ENCODE assay signal across 8 cellular contexts in the genomic region with DNA sequence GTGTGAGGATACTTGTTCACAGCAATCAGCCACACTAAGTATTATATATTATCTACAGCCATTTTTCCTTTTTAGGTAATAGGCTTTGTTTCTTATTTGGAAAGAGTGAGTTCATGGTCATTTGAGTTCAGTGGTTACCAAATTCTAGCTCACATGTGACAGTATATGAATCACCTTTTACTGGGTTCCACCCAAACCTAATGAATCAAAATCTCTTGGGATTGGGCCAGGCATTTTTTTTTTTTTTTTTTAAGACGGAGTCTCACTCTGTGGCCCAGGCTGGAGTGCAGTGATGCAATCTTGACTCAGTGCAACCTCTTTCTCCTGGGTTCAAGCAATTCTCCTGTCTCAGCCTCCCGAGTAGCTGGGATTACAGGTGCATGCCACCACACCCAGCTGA. TPM values are rescaled to one million over a fixed set of nuclear protein-coding genes. Genes with fewer than 3 reads are reported as not detected.
A peak's percentile ranks its signal among the peaks of the same experiment; 100 is the strongest.
DNase-seq lines count a peak whose midpoint lies in the region; ATAC-seq and TF ChIP-seq lines count a peak whose summit lies in the region.
"Not testable (repeated sequence)": the region's sequence is repeated elsewhere in the genome, so short reads cannot be mapped to it uniquely, and the experiment has no call there.

No MANE protein-coding gene starts in this region.

- not testable (repeated sequence) for H3K27ac Mint-ChIP-seq in activated naive CD8-positive, alpha-beta T cell treated with anti-CD3 and anti-CD28 coated beads, Interleukin-2, amount 50 U/mL, for 24 hours

- CTCF ChIA-PET in HEK293 (lab: Yijun Ruan, JAX) = interaction anchor here (0.6 to 1.7 kb wide), 9 partner anchors 14 to 271 kb away, joined by 3 to 7 read pairs (median 3); no protein-coding TSS in a partner anchor

- ATAC-seq in activated naive CD8-positive, alpha-beta T cell treated with anti-CD3 and anti-CD28 coated beads, Interleukin-2, amount 50 U/mL, for 24 hours = peak; percentile 80
- ATAC-seq in mucosa of descending colon (peak; percentile 78), thoracic aorta (ENCODE audit: insufficient number of reproducible peaks, low FRiP score, low read depth) (peak; percentile 80)

- not testable (repeated sequence) for H3K27ac ChIP-seq in HEK293 (ENCODE audit: extremely low read depth, low read depth, low read length)
- peak overlapping the region; percentile 49 to 65 for H3K27ac ChIP-seq in thoracic aorta

- H3K4me3 ChIP-seq in AG10803 (ENCODE audit: low read length); HEK293 (ENCODE audit: low read depth, low read length); choroid plexus epithelial cell (ENCODE audit: low read depth, low read length); mucosa of descending colon; thoracic aorta: not testable (repeated sequence)

- not testable (repeated sequence) for H3K27me3 Mint-ChIP-seq in activated naive CD8-positive, alpha-beta T cell treated with anti-CD3 and anti-CD28 coated beads, Interleukin-2, amount 50 U/mL, for 24 hours

- DNase-seq in AG10803 (ENCODE audit: low read depth) (peak; percentile 86), NCI-H460 (ENCODE audit: extremely low read depth, low read depth) (peak; percentile 24), choroid plexus epithelial cell (ENCODE audit: low read depth) (peak; percentile 87), fibroblast of the conjunctiva (ENCODE audit: low read depth) (peak; percentile 72)
- not testable (repeated sequence) for DNase-seq in activated naive CD8-positive, alpha-beta T cell treated with anti-CD3 and anti-CD28 coated beads, Interleukin-2, amount 50 U/mL, for 24 hours; mucosa of descending colon; thoracic aorta (ENCODE audit: low spot score)

- H3K27me3 ChIP-seq in thoracic aorta (replicated peaks; ENCODE audit: insufficient read depth) = not testable (repeated sequence)

- not testable (repeated sequence) for H3K9me3 ChIP-seq in HEK293 (ENCODE audit: control insufficient read depth, insufficient read depth, low read depth, low read length); mucosa of descending colon; thoracic aorta

- not testable (repeated sequence) for H3K4me3 Mint-ChIP-seq in activated naive CD8-positive, alpha-beta T cell treated with anti-CD3 and anti-CD28 coated beads, Interleukin-2, amount 50 U/mL, for 24 hours

- intact Hi-C loops in mucosa of descending colon (cut with DNase I, micrococcal nuclease) = not testable (repeated sequence)

- not testable (repeated sequence) for H3K4me1 ChIP-seq in HEK293 (ENCODE audit: control insufficient read depth, insufficient read depth, low read length); mucosa of descending colon (ENCODE audit: low read depth)
- H3K4me1 ChIP-seq in thoracic aorta (ENCODE audit: control insufficient read depth in 1 of 2, low read depth in 2 of 2) = peaks cover 4 to 15% of the 10 kb centered on the region in 2 donors

- peaks cover 53% of the 10 kb centered on the region for H3K36me3 Mint-ChIP-seq in activated naive CD8-positive, alpha-beta T cell treated with anti-CD3 and anti-CD28 coated beads, Interleukin-2, amount 50 U/mL, for 24 hours (ENCODE audit: low read depth)

- H3K4me1 Mint-ChIP-seq in activated naive CD8-positive, alpha-beta T cell treated with anti-CD3 and anti-CD28 coated beads, Interleukin-2, amount 50 U/mL, for 24 hours = peaks cover 12% of the 10 kb centered on the region

- H3K9me3 Mint-ChIP-seq in activated naive CD8-positive, alpha-beta T cell treated with anti-CD3 and anti-CD28 coated beads, Interleukin-2, amount 50 U/mL, for 24 hours = not testable (repeated sequence)

- H3K36me3 ChIP-seq in HEK293 (ENCODE audit: control insufficient read depth in 2 of 2, insufficient read depth in 1 of 2, low read length in 2 of 2) (peaks cover 64 to 85% of the 10 kb centered on the region in 2 experiments), thoracic aorta (peaks cover 18% of the 10 kb centered on the region)
- not testable (repeated sequence) for H3K36me3 ChIP-seq in mucosa of descending colon (ENCODE audit: low read depth)

- POLR2A ChIA-PET in HEK293 (lab: Yijun Ruan, JAX) = interaction anchor here (0.7 kb wide), 1 partner anchor 116 kb away, joined by 3 read pairs; no protein-coding TSS in a partner anchor

- not testable (repeated sequence) for TF ChIP-seq CTCF in AG10803 (conservative IDR thresholded peaks at IDR 0.05; ENCODE audit: low read length); HEK293 (tag by site-specific recombination; IDR thresholded peaks at IDR 0.05); choroid plexus epithelial cell (conservative IDR thresholded peaks at IDR 0.05; ENCODE audit: low read depth, low read length); mucosa of descending colon (IDR thresholded peaks at IDR 0.05); thoracic aorta (IDR thresholded peaks at IDR 0.05)

TF ChIP-seq in HEK293, 187 proteins besides CTCF, POLR2A, EP300 and RAD21 (continues in another document):
- TF ChIP-seq ZFP69B (tag by site-specific recombination; IDR thresholded peaks at IDR 0.05) (0 out of 2 replicates have a peak, but pooled peaks have one; percentile 36), ZNF629 (tag by site-specific recombination; IDR thresholded peaks at IDR 0.05) (peak; percentile 72), KLF8 (tag by site-specific recombination; IDR thresholded peaks at IDR 0.05) (peak; percentile 74), ZEB2 (tag by site-specific recombination; IDR thresholded peaks at IDR 0.05) (0 out of 2 replicates have a peak, but pooled peaks have one; percentile 23), ZNF366 (tag by site-specific recombination; conservative IDR thresholded peaks at IDR 0.05) (peak; percentile 75), ZNF692 (tag by site-specific recombination; IDR thresholded peaks at IDR 0.05) (0 out of 2 replicates have a peak, but pooled peaks have one; percentile 36), ZBTB21 (tag by site-specific recombination; IDR thresholded peaks at IDR 0.05) (0 out of 2 replicates have a peak, but pooled peaks have one; percentile 19), KLF1 (tag by site-specific recombination; IDR thresholded peaks at IDR 0.05) (0 out of 2 replicates have a peak, but pooled peaks have one; percentile 36), SP3 (tag by site-specific recombination; IDR thresholded peaks at IDR 0.05) (peak; percentile 35), SP7 (tag by site-specific recombination; IDR thresholded peaks at IDR 0.05) (peak; percentile 62)
- TF ChIP-seq, protein P1, sequence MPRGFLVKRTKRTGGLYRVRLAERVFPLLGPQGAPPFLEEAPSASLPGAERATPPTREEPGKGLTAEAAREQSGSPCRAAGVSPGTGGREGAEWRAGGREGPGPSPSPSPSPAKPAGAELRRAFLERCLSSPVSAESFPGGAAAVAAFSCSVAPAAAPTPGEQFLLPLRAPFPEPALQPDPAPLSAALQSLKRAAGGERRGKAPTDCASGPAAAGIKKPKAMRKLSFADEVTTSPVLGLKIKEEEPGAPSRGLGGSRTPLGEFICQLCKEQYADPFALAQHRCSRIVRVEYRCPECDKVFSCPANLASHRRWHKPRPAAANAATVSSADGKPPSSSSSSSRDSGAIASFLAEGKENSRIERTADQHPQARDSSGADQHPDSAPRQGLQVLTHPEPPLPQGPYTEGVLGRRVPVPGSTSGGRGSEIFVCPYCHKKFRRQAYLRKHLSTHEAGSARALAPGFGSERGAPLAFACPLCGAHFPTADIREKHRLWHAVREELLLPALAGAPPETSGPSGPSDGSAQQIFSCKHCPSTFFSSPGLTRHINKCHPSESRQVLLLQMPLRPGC (tag by site-specific recombination; IDR thresholded peaks at IDR 0.05) = 0 out of 2 replicates have a peak, but pooled peaks have one; percentile 42
- TF ChIP-seq, protein P2, sequence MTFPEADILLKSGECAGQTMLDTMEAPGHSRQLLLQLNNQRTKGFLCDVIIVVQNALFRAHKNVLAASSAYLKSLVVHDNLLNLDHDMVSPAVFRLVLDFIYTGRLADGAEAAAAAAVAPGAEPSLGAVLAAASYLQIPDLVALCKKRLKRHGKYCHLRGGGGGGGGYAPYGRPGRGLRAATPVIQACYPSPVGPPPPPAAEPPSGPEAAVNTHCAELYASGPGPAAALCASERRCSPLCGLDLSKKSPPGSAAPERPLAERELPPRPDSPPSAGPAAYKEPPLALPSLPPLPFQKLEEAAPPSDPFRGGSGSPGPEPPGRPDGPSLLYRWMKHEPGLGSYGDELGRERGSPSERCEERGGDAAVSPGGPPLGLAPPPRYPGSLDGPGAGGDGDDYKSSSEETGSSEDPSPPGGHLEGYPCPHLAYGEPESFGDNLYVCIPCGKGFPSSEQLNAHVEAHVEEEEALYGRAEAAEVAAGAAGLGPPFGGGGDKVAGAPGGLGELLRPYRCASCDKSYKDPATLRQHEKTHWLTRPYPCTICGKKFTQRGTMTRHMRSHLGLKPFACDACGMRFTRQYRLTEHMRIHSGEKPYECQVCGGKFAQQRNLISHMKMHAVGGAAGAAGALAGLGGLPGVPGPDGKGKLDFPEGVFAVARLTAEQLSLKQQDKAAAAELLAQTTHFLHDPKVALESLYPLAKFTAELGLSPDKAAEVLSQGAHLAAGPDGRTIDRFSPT (tag by site-specific recombination; IDR thresholded peaks at IDR 0.05) = peak; percentile 76

RNA-seq across cellular contexts. Expression of gene YARS1, which starts 27.8 kb away (rescaled TPM):
- 169 and 184 TPM in 2 replicates for total RNA-seq in NCI-H460 (2014; rRNA removed; shearing (Covaris generic))
- 140 and 168 TPM in 2 replicates for polyA plus RNA-seq in NCI-H460 (2014; cell fraction: nucleus; rRNA removed)
- total RNA-seq in mucosa of descending colon (10 to 100 TPM; 47.0 to 66.7 (median 54.8) TPM), thoracic aorta (10 to 100 TPM; 62.5 to 74.9 TPM)

RNA-seq across cellular contexts. Expression of gene S100PBP, which starts 28.1 kb away (rescaled TPM):
- 15.5 and 20.7 TPM in 2 replicates for total RNA-seq in NCI-H460 (2014; rRNA removed; shearing (Covaris generic))
- 18.9 and 40.1 TPM in 2 replicates for polyA plus RNA-seq in NCI-H460 (2014; cell fraction: nucleus; rRNA removed)
- 10 to 100 TPM; 23.7 to 38.8 (median 31.0) TPM for total RNA-seq in mucosa of descending colon
- total RNA-seq in thoracic aorta = 10 to 100 TPM; 44.3 to 46.1 TPM
